ENCODE assay signal across 8 cellular contexts in the genomic region with DNA sequence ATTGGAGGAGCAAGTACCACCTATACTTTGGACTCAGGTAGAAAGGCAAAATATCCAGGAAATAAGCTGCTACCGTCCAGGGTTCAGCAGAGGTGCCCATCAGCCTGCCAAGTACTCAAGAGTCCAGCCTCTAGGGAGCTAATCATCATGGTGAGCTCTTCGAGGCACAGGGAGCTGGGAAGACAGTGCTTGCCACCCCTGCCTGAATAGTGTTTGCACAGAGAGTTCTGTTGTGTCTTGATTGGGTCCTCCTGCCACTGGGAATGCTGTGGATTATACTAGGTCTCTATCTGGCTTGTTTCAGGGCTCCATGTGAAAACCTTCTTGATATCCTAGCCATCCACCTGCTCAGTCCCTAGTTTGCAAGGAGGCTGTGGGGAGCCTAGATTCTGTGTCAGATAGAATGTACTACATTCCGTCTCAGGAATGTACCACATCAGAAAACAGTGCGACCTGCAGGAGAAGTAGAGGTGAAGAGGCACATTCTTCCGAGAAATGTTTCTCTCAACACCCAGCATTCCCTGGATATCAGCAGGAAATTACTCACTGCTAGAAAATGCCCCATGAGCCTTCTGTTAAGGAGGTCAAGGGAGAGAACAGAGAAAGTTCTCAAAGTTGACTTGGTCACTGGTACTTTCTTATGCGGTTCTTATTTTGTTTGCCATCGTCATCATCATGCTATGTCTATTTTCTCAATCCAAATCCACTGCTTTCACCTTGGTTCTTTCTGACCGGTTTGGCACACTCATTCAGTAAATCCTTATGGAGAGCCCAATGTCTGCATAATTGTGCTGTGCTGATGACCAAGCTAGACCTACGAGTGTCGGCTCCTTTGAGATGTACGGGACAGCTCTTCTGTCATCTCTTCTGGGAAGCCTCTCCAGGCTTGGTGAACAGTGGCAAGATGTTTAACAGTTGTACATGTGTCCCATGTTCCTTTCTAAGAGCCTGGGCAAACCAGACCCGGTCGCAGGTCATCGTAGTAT. TPM values are rescaled to one million over a fixed set of nuclear protein-coding genes. Genes with fewer than 3 reads are reported as not detected.
DNase-seq lines count a peak whose midpoint lies in the region; ATAC-seq, FAIRE-seq and TF ChIP-seq lines count a peak whose summit lies in the region.

No MANE protein-coding gene starts in this region.

- peak overlapping the region; percentile 43 to 52 (median 44) for H3K27ac Mint-ChIP-seq in CD4-positive, CD25-positive, alpha-beta regulatory T cell

- peak overlapping the region in 3 of 4 donors; percentile 27 to 57 (median 54) for H3K4me3 Mint-ChIP-seq in CD4-positive, CD25-positive, alpha-beta regulatory T cell

- no peaks in the 10 kb centered on the region for H3K9me3 Mint-ChIP-seq in CD4-positive, CD25-positive, alpha-beta regulatory T cell

- H3K36me3 Mint-ChIP-seq in CD4-positive, CD25-positive, alpha-beta regulatory T cell: peaks cover 12% of the 10 kb centered on the region

- H3K27ac ChIP-seq in CD4-positive, CD25-positive, alpha-beta regulatory T cell (ENCODE audit: insufficient read depth, low read length, poor library complexity, severe bottlenecking): no peak overlapping the region

- H3K4me1 Mint-ChIP-seq in CD4-positive, CD25-positive, alpha-beta regulatory T cell: peaks cover 48 to 81% (median 64%) of the 10 kb centered on the region in 4 donors

- H3K4me3 ChIP-seq in CD4-positive, CD25-positive, alpha-beta regulatory T cell (ENCODE audit: low read depth, low read length): no peak overlapping the region
- no peak overlapping the region for H3K4me3 ChIP-seq in bronchial epithelial cell (ENCODE audit: low read depth, low read length)

- no peak for TF ChIP-seq CTCF in bronchial epithelial cell (IDR thresholded peaks at IDR 0.05; ENCODE audit: insufficient read depth, low read length, severe bottlenecking)

- H3K36me3 ChIP-seq in CD4-positive, CD25-positive, alpha-beta regulatory T cell (ENCODE audit: control insufficient read depth, insufficient read depth, low read length): peaks cover 14% of the 10 kb centered on the region
- H3K36me3 ChIP-seq in bronchial epithelial cell (ENCODE audit: control insufficient read depth, insufficient read depth, low read length): peaks cover 2% of the 10 kb centered on the region

- no peak for ATAC-seq in CD4-positive, CD25-positive, alpha-beta regulatory T cell (ENCODE audit: low read depth in 2 of 2)
- ATAC-seq in HG03066 (IDR thresholded peaks at IDR 0.05; ENCODE audit: low read depth, unreplicated experiment) (peak; percentile 13), GM19397 (IDR thresholded peaks at IDR 0.05; ENCODE audit: unreplicated experiment) (no peak), HG02678 (IDR thresholded peaks at IDR 0.05; ENCODE audit: unreplicated experiment) (no peak)

- FAIRE-seq in bronchial epithelial cell (lab: Jason Lieb, UNC): no peak

- H3K27me3 ChIP-seq in CD4-positive, CD25-positive, alpha-beta regulatory T cell (ENCODE audit: control insufficient read depth, insufficient read depth, low read length): no peaks in the 10 kb centered on the region
- H3K27me3 ChIP-seq in bronchial epithelial cell (ENCODE audit: control insufficient read depth, insufficient read depth, low read length): no peaks in the 10 kb centered on the region

- DNase-seq in CD4-positive, CD25-positive, alpha-beta regulatory T cell: no peak
- DNase-seq in bronchial epithelial cell (ENCODE audit: low read depth) (peak; percentile 76), myocyte (ENCODE audit: low read depth) (peak; percentile 43), RPMI8226 (no peak), NCI-H2081 treated with DMSO at 0.1 percent for 48 hours (lab: John Stamatoyannopoulos, UW) (no peak)

- no peaks in the 10 kb centered on the region for H3K9me3 ChIP-seq in CD4-positive, CD25-positive, alpha-beta regulatory T cell (ENCODE audit: control insufficient read depth in 2 of 2, low read length in 2 of 2)

- H3K27me3 Mint-ChIP-seq in CD4-positive, CD25-positive, alpha-beta regulatory T cell: no peaks in the 10 kb centered on the region

- peaks cover 48% of the 10 kb centered on the region for H3K4me1 ChIP-seq in CD4-positive, CD25-positive, alpha-beta regulatory T cell (ENCODE audit: control insufficient read depth, insufficient read depth, low read length, poor library complexity, severe bottlenecking)

RNA-seq across cellular contexts. Expression of a gene that starts 30.7 kb away (rescaled TPM):
- total RNA-seq in CD4-positive, CD25-positive, alpha-beta regulatory T cell: 76.3 TPM
- 10 to 100 TPM; 27.1 to 34.3 (median 30.3) TPM for polyA plus RNA-seq in CD4-positive, CD25-positive, alpha-beta regulatory T cell
- total RNA-seq in bronchial epithelial cell (18.4 and 29.6 TPM in 2 replicates), myocyte (32.4 and 35.4 TPM in 2 replicates)
- polyA plus RNA-seq in myocyte (2012): 31.6 TPM

Comparison
In these comparisons a context has a peak if more than half of its experiments do, and no peak if none do; other contexts are left out.
1. DNase-seq: peak in bronchial epithelial cell (single experiment) and myocyte (single experiment); none in CD4-positive, CD25-positive, alpha-beta regulatory T cell (0 of 3), RPMI8226 (single experiment) and NCI-H2081 treated with DMSO at 0.1 percent for 48 hours (single experiment).